13 cellular contexts compared by ENCODE assay signal in the genomic region with DNA sequence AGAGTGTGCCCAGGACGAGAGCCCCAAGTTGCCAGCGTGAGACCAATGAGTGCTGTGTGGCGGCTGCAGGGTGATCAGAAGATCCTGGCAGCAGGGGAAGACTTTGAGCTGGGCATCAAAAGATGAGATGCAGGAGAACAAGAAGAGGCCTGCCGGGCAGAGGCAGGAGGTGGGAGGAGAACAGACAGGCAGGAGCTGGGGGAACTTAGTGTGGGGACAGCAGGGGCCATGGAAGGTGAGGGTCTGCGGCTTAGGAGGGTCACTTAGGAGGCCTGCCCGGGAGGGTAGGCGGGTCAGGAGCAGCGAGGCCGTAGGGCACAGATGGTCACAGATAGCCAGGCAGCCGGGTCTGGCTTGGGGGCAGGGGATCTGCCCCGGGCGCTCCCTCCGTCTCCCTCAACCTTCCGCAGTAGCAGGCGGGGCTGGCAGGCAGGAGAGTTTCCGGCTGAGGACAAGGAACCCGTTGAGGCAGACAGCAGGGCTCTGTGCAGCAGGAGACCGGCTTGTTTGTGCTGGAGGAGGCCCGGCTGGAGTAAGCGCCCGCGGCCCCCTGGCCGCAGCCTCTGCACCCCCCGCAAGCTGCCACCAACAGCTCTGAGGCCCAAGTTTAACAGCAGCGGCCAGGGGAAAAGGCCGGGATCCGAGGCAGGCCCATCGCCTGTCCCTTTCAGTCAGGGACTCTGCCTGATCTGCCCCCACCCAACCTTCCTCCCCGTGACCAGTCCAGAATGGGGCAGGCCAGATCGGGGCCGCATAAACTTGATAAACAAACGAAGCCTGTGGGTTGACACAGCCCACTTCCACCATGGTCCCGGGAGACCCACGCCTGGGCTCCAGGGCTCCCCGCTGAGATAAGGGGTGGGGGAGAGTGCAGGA. TPM values are rescaled to one million over a fixed set of nuclear protein-coding genes. Genes with fewer than 3 reads are reported as not detected.
DNase-seq lines count a peak whose midpoint lies in the region; ATAC-seq, FAIRE-seq and TF ChIP-seq lines count a peak whose summit lies in the region.
"Had no signal": no experiment of that assay in that cellular context is flagged by ENCODE, and none has a peak within 500 bp of the region (broad histone marks: within the 10 kb centered on the region; RNA-seq: fewer than 3 reads in every experiment).

No MANE protein-coding gene starts in this region.

- H3K36me3 ChIP-seq in K562 (ENCODE audit: control insufficient read depth, insufficient read depth, low read length) (no peaks in the 10 kb centered on the region), kidney (ENCODE audit: control insufficient read depth in 1 of 2, insufficient read depth in 2 of 2, low read length in 2 of 2) (peaks cover 0 to 4% of the 10 kb centered on the region in 2 donors), sigmoid colon (peaks cover 0 to 18% (median 7%) of the 10 kb centered on the region in 4 donors)
- H3K36me3 ChIP-seq: pancreas had no signal

- H3K9ac ChIP-seq in K562 (ENCODE audit: insufficient read depth in 1 of 2, low read depth in 2 of 2, low read length in 2 of 2) (peak overlapping the region in 1 of 2 experiments; percentile 70; a peak in 2 of 4 replicates), kidney (ENCODE audit: low read length in 2 of 2) (no peak overlapping the region)

- H3K27me3 ChIP-seq in K562 (ENCODE audit: control insufficient read depth in 2 of 2, insufficient read depth in 2 of 2, low read length in 2 of 2) (peaks cover 43 to 68% of the 10 kb centered on the region in 2 experiments; a peak in 4 of 5 replicates), sigmoid colon (no peaks in the 10 kb centered on the region)

- H3K4me3 ChIP-seq in K562 (no peak overlapping the region), kidney (ENCODE audit: low read length in 2 of 2) (no peak overlapping the region), sigmoid colon (no peak overlapping the region)
- H3K4me3 ChIP-seq: pancreas had no signal

- intact Hi-C loops in K562 (cut with micrococcal nuclease) (no loop called here), kidney (cut with DNase I) (no loop called here), sigmoid colon (cut with DNase I) (no loop called here)

- TF ChIP-seq EP300 in K562 (IDR thresholded peaks at IDR 0.05; ENCODE audit: low read length) (no peak), sigmoid colon (IDR thresholded peaks at IDR 0.05) (no peak)

- TF ChIP-seq POLR2A in K562 (conservative IDR thresholded peaks at IDR 0.05) (no peak), sigmoid colon (IDR thresholded peaks at IDR 0.05) (no peak)

- H3K79me2 ChIP-seq in K562 (ENCODE audit: control insufficient read depth, insufficient read depth, low read length) = no peaks in the 10 kb centered on the region

- H3K36me3 Mint-ChIP-seq in activated CD8-positive, alpha-beta T cell treated with anti-CD3 and anti-CD28 coated beads, Interleukin-2, amount 10 ng/mL, durations not matched to agents 7 days and 5 days (ENCODE audit: low read depth) = no peaks in the 10 kb centered on the region

- in situ Hi-C loops in K562 (cut with MboI) = loop anchor here (5.0 to 25.0 kb wide), 3 partner anchors 33 to 1887 kb away; a partner anchor contains a TSS

- H3K27me3 Mint-ChIP-seq in activated CD8-positive, alpha-beta T cell treated with anti-CD3 and anti-CD28 coated beads, Interleukin-2, amount 10 ng/mL, durations not matched to agents 7 days and 5 days (ENCODE audit: low read depth) = peaks cover 26% of the 10 kb centered on the region

- H3K27ac Mint-ChIP-seq in activated CD8-positive, alpha-beta T cell treated with anti-CD3 and anti-CD28 coated beads, Interleukin-2, amount 10 ng/mL, durations not matched to agents 7 days and 5 days = no peak overlapping the region

- CTCF ChIA-PET in K562 (lab: Yijun Ruan, JAX; ENCODE audit: low intra/inter-chr PET ratio) = no interaction called here
- CTCF ChIA-PET in activated CD8-positive, alpha-beta T cell treated with anti-CD3 and anti-CD28 coated beads, Interleukin-2, amount 10 ng/mL, durations not matched to agents 7 days and 5 days (lab: Charles Lee) = no interaction called here

- no peak for TF ChIP-seq RAD21 in K562 (CRISPR knock-in tag; conservative IDR thresholded peaks at IDR 0.05 in 1 of 2, IDR thresholded peaks at IDR 0.05 in 1 of 2)

- BruUV-seq in K562 (replicated peaks; lab: Mats Ljungman, UMichigan) = no TSS peak

- no peak overlapping the region for H3K4me2 ChIP-seq in K562 (ENCODE audit: insufficient read depth, low read length)

- peaks cover 34% of the 10 kb centered on the region for H4K20me1 ChIP-seq in K562 (replicated peaks; ENCODE audit: control insufficient read depth, insufficient read depth, low read length)

- H3K9me3 Mint-ChIP-seq in activated CD8-positive, alpha-beta T cell treated with anti-CD3 and anti-CD28 coated beads, Interleukin-2, amount 10 ng/mL, durations not matched to agents 7 days and 5 days (ENCODE audit: insufficient read depth) = no peaks in the 10 kb centered on the region

- FAIRE-seq in K562 (lab: Jason Lieb, UNC) = no peak
- no peak for FAIRE-seq in kidney (lab: Jason Lieb, UNC)
- no peak for FAIRE-seq in HTR-8/SVneo (lab: Jason Lieb, UNC)
- FAIRE-seq: GM12892, pancreas had no signal

- no peak overlapping the region for H3K4me3 Mint-ChIP-seq in activated CD8-positive, alpha-beta T cell treated with anti-CD3 and anti-CD28 coated beads, Interleukin-2, amount 10 ng/mL, durations not matched to agents 7 days and 5 days

- peaks cover 4% of the 10 kb centered on the region for H3K9me1 ChIP-seq in K562 (ENCODE audit: control insufficient read depth, insufficient read depth, low read length)

- no peak overlapping the region for H3K27ac ChIP-seq in K562 (ENCODE audit: extremely low read depth, low read depth, low read length)
- no peak overlapping the region for H3K27ac ChIP-seq in kidney (ENCODE audit: low read depth in 2 of 2, low read length in 2 of 2)
- peak overlapping the region; percentile 33 to 71 (median 66) for H3K27ac ChIP-seq in sigmoid colon
- H3K27ac ChIP-seq: pancreas had no signal

- TF ChIP-seq CTCF in K562 (IDR thresholded peaks at IDR 0.05 in 2 of 3, conservative IDR thresholded peaks at IDR 0.05 in 1 of 3; ENCODE audit: insufficient read depth in 2 of 3, low read depth in 1 of 3, low read length in 3 of 3) (no peak), kidney (IDR thresholded peaks at IDR 0.05; ENCODE audit: borderline replicate concordance, extremely low read depth, insufficient read depth) (no peak), sigmoid colon (IDR thresholded peaks at IDR 0.05) (no peak)

- WGBS in K562 (ENCODE audit: insufficient coverage, low coverage, missing lambda C conversion rate) = 19% methylated on average over 35 of the region's 35 CpGs
- WGBS in sigmoid colon, 2 donors = 45 to 65% methylated on average over 35 of the region's 35 CpGs

- ATAC-seq in K562 = peak; percentile 5; the same call in 2 of the 3 replicates
- ATAC-seq in activated CD8-positive, alpha-beta T cell treated with anti-CD3 and anti-CD28 coated beads, Interleukin-2, amount 10 ng/mL, durations not matched to agents 7 days and 5 days = no peak

- H3K4me1 Mint-ChIP-seq in activated CD8-positive, alpha-beta T cell treated with anti-CD3 and anti-CD28 coated beads, Interleukin-2, amount 10 ng/mL, durations not matched to agents 7 days and 5 days (ENCODE audit: low read depth) = peaks cover 7% of the 10 kb centered on the region

- H3K4me1 ChIP-seq in K562 (replicated peaks in 1 of 2; ENCODE audit: control insufficient read depth in 2 of 2, insufficient read depth in 2 of 2, low read length in 2 of 2) (peaks cover 2 to 38% of the 10 kb centered on the region in 2 experiments; a peak in 3 of 5 replicates), kidney (ENCODE audit: control insufficient read depth in 1 of 2, insufficient read depth in 1 of 2, low read depth in 1 of 2, low read length in 2 of 2) (peaks cover 0 to 5% of the 10 kb centered on the region in 2 donors), sigmoid colon (peaks cover 0 to 28% (median 27%) of the 10 kb centered on the region in 4 donors)

- POLR2A ChIA-PET in K562 (lab: Yijun Ruan, JAX) = interaction anchor here (0.6 to 1.5 kb wide), 7 partner anchors 10 to 1393 kb away, joined by 3 to 6 read pairs (median 3); no protein-coding TSS in a partner anchor
- POLR2A ChIA-PET in activated CD8-positive, alpha-beta T cell treated with anti-CD3 and anti-CD28 coated beads, Interleukin-2, amount 10 ng/mL, durations not matched to agents 7 days and 5 days (lab: Charles Lee) = interaction anchor here (0.7 kb wide), 1 partner anchor 144 kb away, joined by 3 read pairs; no protein-coding TSS in a partner anchor

- H2AFZ ChIP-seq in K562 (ENCODE audit: low read depth, low read length) = peak overlapping the region; percentile 10

- peak; percentile 30 for DNase-seq in EH (ENCODE audit: low read depth)
- DNase-seq in K562 (ENCODE audit: extremely low read depth in 1 of 4, low spot score in 3 of 4) = peak in 1 of 4 experiments; percentile 66
- DNase-seq in kidney = peak; percentile 79
- DNase-seq in sigmoid colon = no peak
- DNase-seq in NCI-H69 (lab: John Stamatoyannopoulos, UW) = no peak
- DNase-seq in activated effector memory CD4-positive, alpha-beta T cell treated with anti-CD3 and anti-CD28 coated beads, Interleukin-2, amount 50 U/mL, for 16 hours = no peak
- no peak for DNase-seq in HTR-8/SVneo (ENCODE audit: insufficient read length, low spot score)
- DNase-seq in activated CD8-positive, alpha-beta T cell treated with anti-CD3 and anti-CD28 coated beads, Interleukin-2, amount 10 ng/mL, durations not matched to agents 7 days and 5 days = no peak
- DNase-seq: activated CD4-positive, CD25-positive, alpha-beta regulatory T cell; activated naive CD4-positive, alpha-beta T cell; NCI-H1930 had no signal

- H3K9me3 ChIP-seq in K562 (replicated peaks; ENCODE audit: control insufficient read depth, insufficient read depth, low read depth, low read length) (no peaks in the 10 kb centered on the region), kidney (ENCODE audit: control insufficient read depth in 1 of 2, low read length in 2 of 2) (no peaks in the 10 kb centered on the region), sigmoid colon (no peaks in the 10 kb centered on the region)
- H3K9me3 ChIP-seq: pancreas had no signal

RNA-seq across cellular contexts. Expression of a gene that starts 13.8 kb away (rescaled TPM):
- 0.65 TPM in 1 of 2 replicates, not detected in the other for total RNA-seq in K562 (2011; cell fraction: chromatin; rRNA removed; ENCODE audit: low replicate concordance)
- total RNA-seq in K562 (2011; cell fraction: nucleolus; rRNA removed) = 0.50 and 0.92 TPM in 2 replicates
- 0.15 TPM in 2 replicates for total RNA-seq in K562 (2011; cell fraction: nucleoplasm; rRNA removed)
- total RNA-seq in K562 (2014; rRNA removed) (0.20 and 0.32 TPM in 2 replicates), K562 (2014; rRNA removed; fragmentation: Illumina TruSeq; extraction: Trizol) (not detected in 2 replicates), K562 (2015; rRNA removed; fragmentation: Illumina TruSeq; extraction: Trizol) (not detected in 2 replicates), K562 (2021) (0.13 and 0.29 TPM in 2 replicates), kidney (12.3 TPM), sigmoid colon (10 to 100 TPM in 3 of 4 donors, 1 to 10 TPM in 1; 6.4 to 12.8 (median 10.4) TPM)
- polyA plus RNA-seq in K562 (2011; rRNA removed) (0.06 and 0.26 TPM in 2 replicates), K562 (2014; fragmentation: Illumina TruSeq; extraction: Trizol) (not detected in 2 replicates), K562 (2014; fragmentation: Nextera tagmentation; extraction: Ambion mirVana) (not detected), K562 (2014; rRNA removed) (0.13 and 0.23 TPM in 2 replicates), kidney (ENCODE audit: insufficient read depth, low read depth, low replicate concordance) (5.0 TPM), sigmoid colon (1 to 10 TPM in 1 of 3 donors, under 1 TPM in 2; under 0.01 to 1.9 (median 0.46) TPM)
- polyA plus RNA-seq in K562 (2011; cell fraction: cytosol; rRNA removed) = 0.15 and 0.25 TPM in 2 replicates
- polyA plus RNA-seq in K562 (2011; cell fraction: nucleus; rRNA removed) = 0.61 and 0.65 TPM in 2 replicates
- polyA plus RNA-seq in K562 (2012) = 0.21 and 1.3 TPM in 2 replicates
- polyA minus RNA-seq in K562 (2011; rRNA and poly(A)+ RNA removed) = not detected in 2 replicates
- polyA minus RNA-seq in K562 (2011; cell fraction: cytosol; rRNA and poly(A)+ RNA removed) = not detected in 2 replicates
- 0.22 and 0.27 TPM in 2 replicates for polyA minus RNA-seq in K562 (2011; cell fraction: nucleus; rRNA and poly(A)+ RNA removed)
- total RNA-seq in activated CD8-positive, alpha-beta T cell treated with anti-CD3 and anti-CD28 coated beads, Interleukin-2, amount 10 ng/mL, durations not matched to agents 7 days and 5 days = 1 to 10 TPM in 1 of 2 experiments, under 1 TPM in 1; 0.76 to 1.2 TPM

RNA-seq across cellular contexts. Expression of a gene that starts 29.9 kb away (rescaled TPM):
- 36.8 and 68.2 TPM in 2 replicates for total RNA-seq in K562 (2011; cell fraction: chromatin; rRNA removed; ENCODE audit: low replicate concordance)
- total RNA-seq in K562 (2011; cell fraction: nucleolus; rRNA removed) = 55.4 and 63.2 TPM in 2 replicates
- 50.2 and 53.7 TPM in 2 replicates for total RNA-seq in K562 (2011; cell fraction: nucleoplasm; rRNA removed)
- 49.2 and 56.7 TPM in 2 replicates for total RNA-seq in K562 (2014; rRNA removed)
- total RNA-seq in K562 (2014; rRNA removed; fragmentation: Illumina TruSeq; extraction: Trizol) = 17.4 and 20.5 TPM in 2 replicates
- 31.5 and 32.5 TPM in 2 replicates for total RNA-seq in K562 (2015; rRNA removed; fragmentation: Illumina TruSeq; extraction: Trizol)
- total RNA-seq in K562 (2021) = 53.5 and 55.7 TPM in 2 replicates
- polyA plus RNA-seq in K562 (2011; rRNA removed) = 33.8 and 49.7 TPM in 2 replicates
- polyA plus RNA-seq in K562 (2011; cell fraction: cytosol; rRNA removed) = 56.9 and 67.4 TPM in 2 replicates
- 42.8 and 56.1 TPM in 2 replicates for polyA plus RNA-seq in K562 (2011; cell fraction: nucleus; rRNA removed)
- 31.5 and 39.9 TPM in 2 replicates for polyA plus RNA-seq in K562 (2012)
- 22.8 and 24.5 TPM in 2 replicates for polyA plus RNA-seq in K562 (2014; fragmentation: Illumina TruSeq; extraction: Trizol)
- polyA plus RNA-seq in K562 (2014; fragmentation: Nextera tagmentation; extraction: Ambion mirVana) = 1 to 10 TPM; 2.4 to 3.7 TPM
- 37.1 and 62.8 TPM in 2 replicates for polyA plus RNA-seq in K562 (2014; rRNA removed)
- 32.6 and 33.0 TPM in 2 replicates for polyA minus RNA-seq in K562 (2011; rRNA and poly(A)+ RNA removed)
- polyA minus RNA-seq in K562 (2011; cell fraction: cytosol; rRNA and poly(A)+ RNA removed) = 39.3 and 58.2 TPM in 2 replicates
- polyA minus RNA-seq in K562 (2011; cell fraction: nucleus; rRNA and poly(A)+ RNA removed) = 23.6 and 28.3 TPM in 2 replicates
- total RNA-seq in kidney = 6.5 TPM
- 3.7 TPM for polyA plus RNA-seq in kidney (ENCODE audit: insufficient read depth, low read depth, low replicate concordance)
- total RNA-seq in sigmoid colon = 10 to 100 TPM; 11.4 to 18.8 (median 15.2) TPM
- polyA plus RNA-seq in sigmoid colon = 1 to 10 TPM; 1.4 to 4.8 (median 2.4) TPM
- total RNA-seq in activated CD8-positive, alpha-beta T cell treated with anti-CD3 and anti-CD28 coated beads, Interleukin-2, amount 10 ng/mL, durations not matched to agents 7 days and 5 days = 10 to 100 TPM in 1 of 2 experiments, 1 to 10 TPM in 1; 9.2 to 12.6 TPM

Comparison
In these comparisons a context has a peak if more than half of its experiments do, and no peak if none do; other contexts are left out.
1. DNase-seq: peak in EH (single experiment) and kidney (single experiment); none in sigmoid colon (single experiment), NCI-H69 (single experiment), activated effector memory CD4-positive, alpha-beta T cell treated with anti-CD3 and anti-CD28 coated beads, Interleukin-2, amount 50 U/mL, for 16 hours (single experiment), HTR-8/SVneo (single experiment) and activated CD8-positive, alpha-beta T cell treated with anti-CD3 and anti-CD28 coated beads, Interleukin-2, amount 10 ng/mL, durations not matched to agents 7 days and 5 days (single experiment).
2. H3K27ac ChIP-seq: peak in sigmoid colon (4 of 4); none in K562 (single experiment) and kidney (0 of 2).